Comparison of ENCODE assay signal across 12 cellular contexts in the genomic region with DNA sequence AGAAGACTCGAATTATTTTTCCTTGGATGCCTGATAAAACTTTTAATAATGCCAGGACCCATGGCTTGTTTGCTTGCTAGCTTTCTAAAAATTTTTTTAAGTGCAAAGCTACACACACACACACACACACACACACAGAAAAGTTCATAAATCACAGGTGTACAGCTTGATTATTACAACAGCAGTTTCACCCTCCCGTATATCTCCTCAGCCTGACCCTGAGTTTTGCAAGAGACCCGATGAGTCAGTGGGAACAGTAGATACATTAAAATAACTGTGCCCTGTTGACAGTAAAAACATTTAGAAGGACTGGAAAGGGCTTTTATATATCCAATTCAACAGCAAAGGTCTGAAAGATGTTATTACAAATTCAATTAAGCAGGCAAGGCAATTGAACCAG. TPM values are rescaled to one million over a fixed set of nuclear protein-coding genes. Genes with fewer than 3 reads are reported as not detected.
DNase-seq lines count a peak whose midpoint lies in the region; ATAC-seq and TF ChIP-seq lines count a peak whose summit lies in the region.
"Had no signal": no experiment of that assay in that cellular context is flagged by ENCODE, and none has a peak within 500 bp of the region (broad histone marks: within the 10 kb centered on the region; RNA-seq: fewer than 3 reads in every experiment).

No MANE protein-coding gene starts in this region.

- TF ChIP-seq CTCF in CD14-positive monocyte (IDR thresholded peaks at IDR 0.05) (no peak), smooth muscle cell (IDR thresholded peaks at IDR 0.05; ENCODE audit: borderline replicate concordance, insufficient read depth, poor library complexity, severe bottlenecking) (no peak), A673 (conservative IDR thresholded peaks at IDR 0.05; ENCODE audit: low read depth, low read length) (no peak)

- H3K36me3 ChIP-seq in effector memory CD4-positive, alpha-beta T cell (ENCODE audit: control insufficient read depth, insufficient read depth, low read length), result no peaks in the 10 kb centered on the region
- no peaks in the 10 kb centered on the region for H3K36me3 ChIP-seq in smooth muscle cell (ENCODE audit: low read depth)
- no peaks in the 10 kb centered on the region for H3K36me3 ChIP-seq in A673 (ENCODE audit: insufficient read depth, low read length, poor library complexity, severe bottlenecking)

- DNase-seq in CD14-positive monocyte (ENCODE audit: low spot score) (no peak), HS-5 (ENCODE audit: low read depth) (peak; percentile 22), brain pericyte (ENCODE audit: low read depth, low spot score) (peak; percentile 64), myocyte (ENCODE audit: low read depth) (peak; percentile 25), smooth muscle cell (lab: John Stamatoyannopoulos, UW; ENCODE audit: unreplicated experiment) (no peak), A673 (ENCODE audit: low spot score) (no peak)
- DNase-seq in effector memory CD4-positive, alpha-beta T cell, result no peak
- DNase-seq: activated gamma-delta T cell treated with Interleukin-2 at 50 U/mL for 16 hours, DMS153, SHP77 had no signal

- no peak overlapping the region for H2AFZ ChIP-seq in smooth muscle cell (ENCODE audit: low read depth)

- no peaks in the 10 kb centered on the region for H3K9me3 ChIP-seq in effector memory CD4-positive, alpha-beta T cell (ENCODE audit: control insufficient read depth, low read length)
- no peaks in the 10 kb centered on the region for H3K9me3 ChIP-seq in smooth muscle cell (replicated peaks; ENCODE audit: low read depth)
- no peaks in the 10 kb centered on the region for H3K9me3 ChIP-seq in A673 (ENCODE audit: low read depth, low read length, poor library complexity, severe bottlenecking)

- BruUV-seq in A673 (replicated peaks; lab: Mats Ljungman, UMichigan), result no TSS peak

- peaks cover 0 to 5% (median 0%) of the 10 kb centered on the region in 7 donors for H3K9me3 Mint-ChIP-seq in CD14-positive monocyte

- H3K4me3 ChIP-seq in effector memory CD4-positive, alpha-beta T cell (ENCODE audit: insufficient read depth, low read depth, low read length, poor library complexity, severe bottlenecking), result no peak overlapping the region
- H3K4me3 ChIP-seq in smooth muscle cell (no peak overlapping the region), A673 (ENCODE audit: low read depth, low read length, poor library complexity, severe bottlenecking) (no peak overlapping the region)

- peak overlapping the region in 4 of 7 donors; percentile 12 to 46 (median 28) for H3K27ac Mint-ChIP-seq in CD14-positive monocyte

- no peaks in the 10 kb centered on the region for H3K4me1 ChIP-seq in effector memory CD4-positive, alpha-beta T cell (ENCODE audit: control insufficient read depth, insufficient read depth, low read length, poor library complexity, severe bottlenecking)
- H3K4me1 ChIP-seq in smooth muscle cell (ENCODE audit: low read depth) (no peaks in the 10 kb centered on the region), A673 (ENCODE audit: insufficient read depth, low read length, poor library complexity, severe bottlenecking) (no peaks in the 10 kb centered on the region)

- H3K79me2 ChIP-seq in smooth muscle cell (ENCODE audit: low read depth), result no peaks in the 10 kb centered on the region

- H3K4me3 Mint-ChIP-seq in CD14-positive monocyte, result no peak overlapping the region

- H4K20me1 ChIP-seq in smooth muscle cell (ENCODE audit: low read depth), result no peaks in the 10 kb centered on the region

- no peak overlapping the region for H3K9ac ChIP-seq in smooth muscle cell (ENCODE audit: low read depth)

- ATAC-seq in HG02759 (IDR thresholded peaks at IDR 0.05; ENCODE audit: unreplicated experiment), result no peak
- ATAC-seq: activated CD4-positive, CD25-positive, alpha-beta regulatory T cell treated with anti-CD3 and anti-CD28 coated beads, Interleukin-2, amount 50 U/mL, for 24 hours had no signal

- POLR2A ChIA-PET in A673 (lab: Charles Lee; ENCODE audit: low non-redundant PET), result no interaction called here

- peaks cover 0 to 2% (median 1%) of the 10 kb centered on the region in 3 donors for H3K27me3 Mint-ChIP-seq in CD14-positive monocyte (ENCODE audit: low read depth in 3 of 3)

- no peak overlapping the region for H3K4me2 ChIP-seq in smooth muscle cell

- intact Hi-C loops in CD14-positive monocyte (cut with micrococcal nuclease), result no loop called here
- intact Hi-C loops in A673 (cut with micrococcal nuclease; ENCODE audit: unreplicated experiment), result no loop called here

- H3K27me3 ChIP-seq in effector memory CD4-positive, alpha-beta T cell (replicated peaks; ENCODE audit: control insufficient read depth, insufficient read depth, low read length, poor library complexity, severe bottlenecking), result no peaks in the 10 kb centered on the region
- H3K27me3 ChIP-seq in smooth muscle cell (ENCODE audit: low read depth) (no peaks in the 10 kb centered on the region), A673 (replicated peaks; ENCODE audit: insufficient read depth, low read depth, low read length, poor library complexity) (no peaks in the 10 kb centered on the region)

- no peaks in the 10 kb centered on the region for H3K4me1 Mint-ChIP-seq in CD14-positive monocyte

- H3K27ac ChIP-seq in effector memory CD4-positive, alpha-beta T cell (ENCODE audit: insufficient read depth, low read length, poor library complexity, severe bottlenecking), result no peak overlapping the region
- H3K27ac ChIP-seq in smooth muscle cell (ENCODE audit: low read depth), result no peak overlapping the region
- no peak overlapping the region for H3K27ac ChIP-seq in A673 (ENCODE audit: low read depth, low read length, poor library complexity, severe bottlenecking)

- peaks cover 37 to 63% of the 10 kb centered on the region in 2 donors for H3K36me3 Mint-ChIP-seq in CD14-positive monocyte

- 64% methylated on average over 3 of the region's 3 CpGs for WGBS in smooth muscle cell (ENCODE audit: low lambda C conversion rate)

- no peaks in the 10 kb centered on the region for H3F3A ChIP-seq in smooth muscle cell (ENCODE audit: low read depth)

- CTCF ChIA-PET in A673 (lab: Charles Lee), result no interaction called here

RNA-seq across cellular contexts. Expression of a gene that starts 46.7 kb away (rescaled TPM):
- polyA plus RNA-seq in CD14-positive monocyte (100 to 1,000 TPM; 116 to 142 TPM), smooth muscle cell (194 and 227 TPM in 2 replicates)
- total RNA-seq in myocyte (131 and 142 TPM in 2 replicates), smooth muscle cell (128 and 146 TPM in 2 replicates), A673 (2021) (125 and 141 TPM in 2 replicates)
- 127 TPM for polyA plus RNA-seq in myocyte (2012)

Comparison
In these comparisons a context has a peak if more than half of its experiments do, and no peak if none do; other contexts are left out.
1. DNase-seq: peak in HS-5 (single experiment), brain pericyte (single experiment) and myocyte (single experiment); none in CD14-positive monocyte (single experiment), effector memory CD4-positive, alpha-beta T cell (0 of 3), smooth muscle cell (single experiment) and A673 (single experiment).